In the genomic region with DNA sequence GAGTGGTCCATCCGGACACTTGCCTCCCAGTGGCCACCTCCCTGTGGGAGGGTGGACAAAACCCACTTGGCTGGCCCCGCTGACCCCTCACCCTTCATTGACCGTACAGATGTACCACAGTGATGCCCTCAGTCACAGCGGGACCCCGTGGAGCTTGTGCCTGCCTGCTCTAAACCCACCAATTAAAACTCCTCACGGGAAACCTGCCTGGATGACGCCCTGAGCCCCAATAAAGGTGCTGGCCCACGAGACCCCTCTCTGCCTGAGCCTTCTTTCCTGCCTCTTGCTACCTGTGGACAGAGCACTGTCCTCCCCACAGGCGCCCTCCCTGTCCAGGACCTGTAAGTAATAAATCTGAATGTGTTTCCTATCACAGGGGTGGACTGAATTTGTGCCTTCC, we compare ENCODE assay signal across 23 cellular contexts. TPM values are rescaled to one million over a fixed set of nuclear protein-coding genes. Genes with fewer than 3 reads are reported as not detected.
DNase-seq lines count a peak whose midpoint lies in the region; ATAC-seq and TF ChIP-seq lines count a peak whose summit lies in the region.
"Had no signal": no experiment of that assay in that cellular context is flagged by ENCODE, and none has a peak within 500 bp of the region (broad histone marks: within the 10 kb centered on the region; RNA-seq: fewer than 3 reads in every experiment).

No MANE protein-coding gene starts in this region.

- no peak overlapping the region for H3K4me3 ChIP-seq in ACC112 (ENCODE audit: low read depth, low read length)
- H3K4me3 ChIP-seq in Karpas-422 (ENCODE audit: low read length) = peak overlapping the region; percentile 40; the same call in 1 of the 2 replicates
- no peak overlapping the region for H3K4me3 ChIP-seq in neuronal stem cell (ENCODE audit: low read length in 2 of 2)
- H3K4me3 ChIP-seq: GM12878, K562, SK-N-MC had no signal

- no peaks in the 10 kb centered on the region for H3K27me3 ChIP-seq in ACC112 (ENCODE audit: insufficient read depth, low read length)
- 0 out of 2 replicates have a peak, but pooled peaks cover 2% of the 10 kb centered on the region for H3K27me3 ChIP-seq in Karpas-422 (ENCODE audit: low read length)
- peaks cover 0 to 21% (median 0%) of the 10 kb centered on the region in 3 experiments for H3K27me3 ChIP-seq in neuronal stem cell (ENCODE audit: control insufficient read depth in 3 of 3, insufficient read depth in 3 of 3, low read depth in 1 of 3, low read length in 3 of 3)

- H2AK5ac ChIP-seq in neuronal stem cell (ENCODE audit: low read depth, low read length) = peak overlapping the region; percentile 47

- no peak overlapping the region for H2BK5ac ChIP-seq in neuronal stem cell (ENCODE audit: low read length)

- H3K36me3 Mint-ChIP-seq in endothelial cell (ENCODE audit: low read depth, unreplicated experiment) = peaks cover 4% of the 10 kb centered on the region
- H3K36me3 Mint-ChIP-seq: CD8-positive, alpha-beta memory T cell had no signal

- no peak for ATAC-seq in HG03469 (IDR thresholded peaks at IDR 0.05; ENCODE audit: unreplicated experiment)
- ATAC-seq: GM12878, K562, Panc1 had no signal

- peaks cover 7% of the 10 kb centered on the region; the same call in 1 of the 2 replicates for H3K36me3 ChIP-seq in ACC112 (ENCODE audit: insufficient read depth, low read length)
- H3K36me3 ChIP-seq in Karpas-422 (ENCODE audit: insufficient read depth, low read length) = no peaks in the 10 kb centered on the region
- H3K36me3 ChIP-seq in neuronal stem cell (replicated peaks in 1 of 2; ENCODE audit: control insufficient read depth in 2 of 2, insufficient read depth in 2 of 2, low read length in 2 of 2) = no peaks in the 10 kb centered on the region

- H3K27me3 Mint-ChIP-seq in endothelial cell (ENCODE audit: unreplicated experiment) = peaks cover 1% of the 10 kb centered on the region

- peak overlapping the region; percentile 73 for H3K4me3 Mint-ChIP-seq in endothelial cell (ENCODE audit: unreplicated experiment)
- H3K4me3 Mint-ChIP-seq: B cell; CD8-positive, alpha-beta memory T cell had no signal

- no peak for TF ChIP-seq CTCF in endothelial cell (IDR thresholded peaks at IDR 0.05; ENCODE audit: unreplicated experiment)

- no CpG with 5 or more reads among the region's 9 CpGs for WGBS in neuronal stem cell (ENCODE audit: extremely low coverage in 2 of 2, insufficient read length in 2 of 2, insufficient replicate concordance in 1 of 2), 2 donors

- H2BK12ac ChIP-seq in neuronal stem cell (ENCODE audit: low read length) = no peak overlapping the region

- H3K27ac ChIP-seq in ACC112 (ENCODE audit: low read depth, low read length) (peak overlapping the region; percentile 71; the same call in 1 of the 2 replicates), Karpas-422 (ENCODE audit: low read length) (no peak overlapping the region), neuronal stem cell (replicated peaks; ENCODE audit: low read length) (no peak overlapping the region)
- H3K27ac ChIP-seq: SK-N-MC had no signal

- H3K4me2 ChIP-seq in Karpas-422 (ENCODE audit: low read depth, low read length, poor library complexity, severe bottlenecking) (peak overlapping the region; percentile 33), neuronal stem cell (ENCODE audit: insufficient read depth, low read length, poor library complexity, severe bottlenecking) (no peak overlapping the region)

- no peaks in the 10 kb centered on the region for H4K20me1 ChIP-seq in Karpas-422 (ENCODE audit: insufficient read depth, low read depth, low read length)

- H3K4me1 ChIP-seq in ACC112 (ENCODE audit: control insufficient read depth, insufficient read depth, low read length, unreplicated experiment) (peaks cover 23% of the 10 kb centered on the region), Karpas-422 (ENCODE audit: low read length) (peaks cover 18% of the 10 kb centered on the region), neuronal stem cell (ENCODE audit: control insufficient read depth in 2 of 2, insufficient read depth in 1 of 2, low read depth in 1 of 2, low read length in 2 of 2) (no peaks in the 10 kb centered on the region)

- H3K79me1 ChIP-seq in neuronal stem cell (ENCODE audit: low read depth, low read length) = no peaks in the 10 kb centered on the region

- H3K4me1 Mint-ChIP-seq in endothelial cell (ENCODE audit: unreplicated experiment) = no peaks in the 10 kb centered on the region

- H3K9me3 ChIP-seq in Karpas-422 (ENCODE audit: low read length) = no peaks in the 10 kb centered on the region; the same call in 1 of the 2 replicates
- H3K9me3 ChIP-seq in neuronal stem cell (replicated peaks in 1 of 2; ENCODE audit: control insufficient read depth in 2 of 2, insufficient read depth in 1 of 2, low read depth in 1 of 2, low read length in 2 of 2) = peaks cover 0 to 5% of the 10 kb centered on the region in 2 donors

- H3K14ac ChIP-seq in neuronal stem cell (ENCODE audit: low read length) = no peak overlapping the region

- peak overlapping the region; percentile 39; the same call in 1 of the 2 replicates for H3K9ac ChIP-seq in Karpas-422 (ENCODE audit: low read length)
- H3K9ac ChIP-seq in neuronal stem cell (ENCODE audit: low read depth, low read length, poor library complexity) = no peak overlapping the region

- H3K9me2 ChIP-seq in Karpas-422 (replicated peaks; ENCODE audit: insufficient read depth, low read length) = no peaks in the 10 kb centered on the region

- H3K4ac ChIP-seq in neuronal stem cell (ENCODE audit: low read length) = no peak overlapping the region

- DNase-seq in Karpas-422 (no peak), endothelial cell (ENCODE audit: low spot score) (no peak), neuronal stem cell (ENCODE audit: low spot score) (no peak), NCI-H146 (lab: John Stamatoyannopoulos, UW) (no peak)
- DNase-seq in NK-92 treated with Interleukin-12 subunit alpha and Interleukin-12 subunit beta, amount 100 ng/mL, for 24 hours (lab: John Stamatoyannopoulos, UW) = no peak
- DNase-seq: CD8-positive, alpha-beta memory T cell; DMS 273 treated with DMSO at 0.1 percent for 48 hours; DMS79; EL; GDM1; MM.1S; NCI-H1694; NCI-H2029 treated with DMSO at 0.1 percent for 48 hours; NCI-H526 treated with DMSO at 0.1 percent for 48 hours; SIG-M5 had no signal

- H3K9me3 Mint-ChIP-seq in endothelial cell (ENCODE audit: unreplicated experiment) = no peaks in the 10 kb centered on the region

- H4K8ac ChIP-seq in neuronal stem cell (ENCODE audit: low read depth, low read length) = no peak overlapping the region

- no peak overlapping the region for H2BK120ac ChIP-seq in neuronal stem cell (ENCODE audit: low read depth, low read length)

- H3K27ac Mint-ChIP-seq in endothelial cell (ENCODE audit: unreplicated experiment) = no peak overlapping the region
- H3K27ac Mint-ChIP-seq: B cell had no signal

- no peak overlapping the region for H2BK15ac ChIP-seq in neuronal stem cell (ENCODE audit: low read length)

- peak overlapping the region; percentile 66 for H3K23ac ChIP-seq in neuronal stem cell (ENCODE audit: low read depth, low read length, poor library complexity)

- H2AFZ ChIP-seq in ACC112 (ENCODE audit: low read length, unreplicated experiment) = no peak overlapping the region
- peak overlapping the region; percentile 85; the same call in 1 of the 2 replicates for H2AFZ ChIP-seq in Karpas-422 (ENCODE audit: low read length)
- H2AFZ ChIP-seq in neuronal stem cell (ENCODE audit: low read length) = no peak overlapping the region

- H3K79me2 ChIP-seq in ACC112 (ENCODE audit: control insufficient read depth, insufficient read depth, low read length, unreplicated experiment) (no peaks in the 10 kb centered on the region), Karpas-422 (ENCODE audit: low read length) (no peaks in the 10 kb centered on the region)

- H4K91ac ChIP-seq in neuronal stem cell (ENCODE audit: low read depth, low read length, poor library complexity) = no peak overlapping the region

- peak overlapping the region; percentile 19 for H3K18ac ChIP-seq in neuronal stem cell (ENCODE audit: low read length)

RNA-seq across cellular contexts. Expression of gene RNF212, which starts 32.9 kb away (rescaled TPM):
- total RNA-seq in Karpas-422 (2014; rRNA removed; shearing (Covaris generic); ENCODE audit: low replicate concordance) = not detected in 2 replicates
- 3.3 TPM for total RNA-seq in endothelial cell (ENCODE audit: unreplicated experiment)
- 5.1 TPM for polyA plus RNA-seq in neuronal stem cell (2013, experiment 1 of 2)
- 5.5 TPM for polyA plus RNA-seq in neuronal stem cell (2013, experiment 2 of 2)
- total RNA-seq: GM12878, H4, K562 had no signal
- polyA plus RNA-seq: GM12878 had no signal
